In the genomic region with DNA sequence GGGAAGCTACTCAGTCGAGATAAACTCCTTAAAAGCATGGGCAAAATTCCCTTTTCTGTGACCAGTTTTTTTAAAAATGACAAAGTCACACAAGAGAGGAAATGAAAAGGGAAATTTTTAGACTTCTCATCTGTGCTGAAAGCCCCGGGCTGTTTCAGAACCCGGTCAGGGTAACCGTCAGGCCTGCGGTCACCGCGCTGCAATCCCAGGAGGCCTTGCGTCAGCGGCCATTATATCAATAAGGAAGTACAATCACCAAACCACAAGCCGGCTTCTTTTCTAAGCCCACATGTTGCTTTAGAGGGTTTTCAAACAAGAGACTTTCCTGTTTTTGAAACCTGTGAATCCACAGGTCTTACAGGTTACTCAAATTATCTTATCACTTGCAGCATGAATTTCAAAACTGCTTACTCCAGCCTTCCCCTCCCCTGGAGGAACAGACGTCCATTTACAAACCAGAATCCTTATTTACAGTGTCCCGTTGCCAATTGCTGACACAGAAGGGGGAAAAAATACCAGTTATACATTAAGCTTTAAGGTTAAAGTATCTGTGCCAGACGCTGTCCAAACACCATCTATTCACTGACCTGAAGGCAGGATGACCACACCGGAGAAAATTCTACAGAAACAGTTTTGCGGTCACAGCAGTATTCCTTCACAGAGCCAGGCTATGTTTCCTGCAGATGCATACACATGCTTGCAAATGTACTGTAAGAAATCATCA, we compare ENCODE assay signal across 8 cellular contexts.
A peak's percentile ranks its signal among the peaks of the same experiment; 100 is the strongest.
DNase-seq lines count a peak whose midpoint lies in the region; ATAC-seq and TF ChIP-seq lines count a peak whose summit lies in the region.

No MANE protein-coding gene starts in this region.

- peak overlapping the region; percentile 72 for H3K27ac ChIP-seq in cingulate gyrus (ENCODE audit: low read depth, low read length)
- no peak overlapping the region for H3K27ac ChIP-seq in A673 (ENCODE audit: low read depth, low read length, poor library complexity, severe bottlenecking)

- ATAC-seq in GM21717 (IDR thresholded peaks at IDR 0.05; ENCODE audit: unreplicated experiment) = peak; percentile 85

- H3K27me3 ChIP-seq in A673 (replicated peaks; ENCODE audit: insufficient read depth, low read depth, low read length, poor library complexity) = no peaks in the 10 kb centered on the region

- intact Hi-C loops in A673 (cut with micrococcal nuclease; ENCODE audit: unreplicated experiment) = no loop called here

- no peak overlapping the region for H3K4me3 ChIP-seq in A673 (ENCODE audit: low read depth, low read length, poor library complexity, severe bottlenecking)

- no TSS peak for BruUV-seq in A673 (replicated peaks; lab: Mats Ljungman, UMichigan)

- peak; percentile 91 for DNase-seq in DMS53 (lab: John Stamatoyannopoulos, UW)
- peak; percentile 96 to 97 for DNase-seq in Kasumi-1 (lab: John Stamatoyannopoulos, UW)
- DNase-seq in activated CD4-positive, alpha-beta T cell treated with anti-CD3 and anti-CD28 coated beads for 24 hours (ENCODE audit: low read depth in 2 of 2) = peak; percentile 73 to 80
- DNase-seq in midbrain (lab: John Stamatoyannopoulos, UW) = peak; percentile 32
- DNase-seq in stimulated activated CD8-positive, alpha-beta memory T cell treated with anti-CD3 and anti-CD28 coated beads, Interleukin-7, amount 100 ng/mL, for 1 hour (ENCODE audit: low read depth in 2 of 2) = peak; percentile 60 to 75
- DNase-seq in A673 (ENCODE audit: low spot score) = no peak

- no peaks in the 10 kb centered on the region for H3K4me1 ChIP-seq in A673 (ENCODE audit: insufficient read depth, low read length, poor library complexity, severe bottlenecking)

- POLR2A ChIA-PET in A673 (lab: Charles Lee; ENCODE audit: low non-redundant PET) = no interaction called here

- CTCF ChIA-PET in A673 (lab: Charles Lee) = no interaction called here

- no peak for TF ChIP-seq CTCF in A673 (conservative IDR thresholded peaks at IDR 0.05; ENCODE audit: low read depth, low read length)

- no peaks in the 10 kb centered on the region for H3K36me3 ChIP-seq in A673 (ENCODE audit: insufficient read depth, low read length, poor library complexity, severe bottlenecking)

- no peaks in the 10 kb centered on the region for H3K9me3 ChIP-seq in A673 (ENCODE audit: low read depth, low read length, poor library complexity, severe bottlenecking)
